In the genomic region with DNA sequence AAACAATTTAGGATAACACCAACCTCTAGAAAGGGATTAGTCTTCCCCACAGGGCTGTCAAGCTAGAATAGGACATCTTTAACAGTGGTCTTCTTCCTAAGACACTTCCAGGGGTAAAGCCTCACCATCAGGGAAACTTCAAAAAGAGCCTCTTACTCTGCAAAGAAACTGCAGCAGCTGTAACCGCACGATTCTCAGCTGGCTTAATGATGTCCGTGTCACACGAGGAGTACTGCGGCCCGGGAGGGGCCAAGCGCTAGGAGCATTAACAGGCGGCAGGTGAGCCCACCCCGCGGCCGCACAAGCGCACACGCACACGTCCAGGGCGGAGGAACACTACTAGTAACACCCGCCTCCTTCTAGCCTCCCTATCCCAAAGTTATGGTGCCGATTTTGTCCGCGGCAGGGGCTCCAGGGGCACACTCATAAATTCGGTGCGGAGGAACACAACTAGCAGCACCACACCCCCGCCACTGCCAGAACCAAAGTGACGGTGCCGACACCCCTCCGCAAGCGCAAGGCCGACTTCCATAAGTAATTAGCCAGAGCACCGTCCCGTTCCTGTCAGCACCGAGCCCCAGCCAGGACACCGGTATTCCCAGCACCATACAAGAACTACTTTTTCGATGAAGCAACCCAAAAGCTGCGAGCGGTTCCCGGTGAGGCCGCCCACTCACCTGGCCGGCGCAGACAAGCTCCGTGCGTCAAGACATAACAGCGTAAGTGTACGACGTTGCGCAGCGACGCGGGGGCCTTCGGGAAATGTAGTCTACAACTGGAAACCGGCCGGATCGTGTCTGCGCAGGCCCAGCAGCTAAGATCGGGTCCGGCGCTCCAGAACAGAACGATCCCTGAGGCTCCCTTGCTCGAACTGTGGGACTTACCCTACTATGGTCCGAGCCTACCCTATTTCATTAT, we compare ENCODE assay signal across 8 cellular contexts. TPM values are rescaled to one million over a fixed set of nuclear protein-coding genes. Genes with fewer than 3 reads are reported as not detected.
DNase-seq lines count a peak whose midpoint lies in the region; ATAC-seq and TF ChIP-seq lines count a peak whose summit lies in the region.

TSS of gene ZNF540 (plus strand) at position 813 of the 918 bp plus-strand sequence. CDS start 3,572 bp downstream, outside the sequence.
TSS of gene ZNF571 (minus strand) at position 729 of the 918 bp plus-strand sequence. CDS start 8,116 bp downstream, outside the sequence.

- CTCF ChIA-PET in IMR-90 (lab: Yijun Ruan, JAX) (no interaction called here), Panc1 (lab: Charles Lee) (interaction anchor here (0.6 kb wide), 1 partner anchor 251 kb away, joined by 7 read pairs; no protein-coding TSS in a partner anchor)

- H3K4me2 ChIP-seq in IMR-90 (ENCODE audit: low read depth, low read length): peak within 1 kb of the TSS; percentile 76

- H3K4me3 ChIP-seq in IMR-90 (ENCODE audit: insufficient read depth, low read depth, low read length) (peak within 1 kb of the TSS; percentile 91), Panc1 (ENCODE audit: low read depth in 2 of 2, low read length in 2 of 2) (peak within 1 kb of the TSS; percentile 78 to 96), esophagus muscularis mucosa (peak within 1 kb of the TSS; percentile 70 to 83 (median 73)), muscle layer of colon (ENCODE audit: low read depth in 1 of 2, low read length in 2 of 2) (peak within 1 kb of the TSS; percentile 75 to 84)

- no peak within 1 kb of the TSS; the same call in 1 of the 2 replicates for H4K91ac ChIP-seq in IMR-90 (ENCODE audit: insufficient read depth, low read depth, low read length)

- DNase-seq in D341Med (ENCODE audit: low spot score) (peak; percentile 92), IMR-90 (peak; percentile 93), Panc1 (ENCODE audit: low read depth, low spot score) (peak; percentile 85), activated T-helper 1 cell treated with Interleukin-2 at 50 U/mL for 16 hours (ENCODE audit: low read depth) (peak; percentile 81), esophagus muscularis mucosa (ENCODE audit: extremely low spot score) (peak; percentile 99)
- DNase-seq in stimulated activated CD8-positive, alpha-beta memory T cell treated with anti-CD3 and anti-CD28 coated beads, Interleukin-7, amount 100 ng/mL, for 1 hour (ENCODE audit: low read depth in 2 of 2): peak; percentile 81 to 83

- H3K14ac ChIP-seq in IMR-90 (replicated peaks; ENCODE audit: low read depth, low read length): peak within 1 kb of the TSS; percentile 23; the same call in 1 of the 2 replicates

- H3K9ac ChIP-seq in IMR-90 (ENCODE audit: low read depth, low read length) (peak within 1 kb of the TSS; percentile 78), muscle layer of colon (ENCODE audit: low read length) (peak within 1 kb of the TSS; percentile 89)

- no peaks in the 10 kb centered on the region for H3K79me1 ChIP-seq in IMR-90 (ENCODE audit: low read depth in 1 of 2, low read length in 2 of 2)

- H2AK5ac ChIP-seq in IMR-90 (ENCODE audit: low read depth, low read length): no peak within 1 kb of the TSS

- in situ Hi-C loops in IMR-90 (cut with MboI; ENCODE audit: low sequenced_read_pairs): no loop called here
- in situ Hi-C loops in Panc1 (cut with HindIII; ENCODE audit: low pct_unique_long_range_greater_than_20kb, low sequenced_read_pairs): no loop called here

- peak within 1 kb of the TSS; percentile 35; the same call in 1 of the 2 replicates for H3K56ac ChIP-seq in IMR-90 (ENCODE audit: extremely low read depth, insufficient read depth, low read length)

- no peak for TF ChIP-seq CTCF in IMR-90 (conservative IDR thresholded peaks at IDR 0.05; ENCODE audit: low read depth, low read length)
- TF ChIP-seq CTCF in Panc1 (IDR thresholded peaks at IDR 0.05): no peak
- TF ChIP-seq CTCF in esophagus muscularis mucosa (IDR thresholded peaks at IDR 0.05): peak in 1 of 3 experiments; percentile 10

- H3K36me3 ChIP-seq in IMR-90 (ENCODE audit: control insufficient read depth, insufficient read depth, low read length) (no peaks in the 10 kb centered on the region), Panc1 (ENCODE audit: control insufficient read depth, insufficient read depth, low read length) (no peaks in the 10 kb centered on the region), esophagus muscularis mucosa (peaks cover 8 to 20% (median 10%) of the 10 kb centered on the region in 4 donors), muscle layer of colon (ENCODE audit: insufficient read depth, low read length) (peaks cover 6% of the 10 kb centered on the region)

- no peaks in the 10 kb centered on the region for H3K9me1 ChIP-seq in IMR-90 (ENCODE audit: insufficient read depth, low read length)

- TF ChIP-seq POLR2A in IMR-90 (IDR thresholded peaks at IDR 0.05; ENCODE audit: low read depth, low read length) (0 out of 2 replicates have a peak, but pooled peaks have one; percentile 38), esophagus muscularis mucosa (IDR thresholded peaks at IDR 0.05; ENCODE audit: low read depth) (no peak)

- no peak within 1 kb of the TSS for H2BK15ac ChIP-seq in IMR-90 (ENCODE audit: low read depth, low read length)

- BruUV-seq in IMR-90 (replicated peaks; lab: Mats Ljungman, UMichigan) (no TSS peak), Panc1 (replicated peaks; lab: Mats Ljungman, UMichigan) (TSS peak; percentile 72)

- peak within 1 kb of the TSS; percentile 69 for H2AK9ac ChIP-seq in IMR-90 (replicated peaks; ENCODE audit: low read depth, low read length, poor library complexity)

- TF ChIP-seq RAD21 in IMR-90 (IDR thresholded peaks at IDR 0.05; ENCODE audit: low read length): no peak

- no peaks in the 10 kb centered on the region for H3K27me3 ChIP-seq in IMR-90 (ENCODE audit: control insufficient read depth, insufficient read depth, low read length)
- H3K27me3 ChIP-seq in Panc1 (ENCODE audit: control insufficient read depth, insufficient read depth, low read length): no peaks in the 10 kb centered on the region
- H3K27me3 ChIP-seq in esophagus muscularis mucosa: no peaks in the 10 kb centered on the region
- no peaks in the 10 kb centered on the region for H3K27me3 ChIP-seq in muscle layer of colon (ENCODE audit: control insufficient read depth in 1 of 2, insufficient read depth in 2 of 2, low read length in 2 of 2)

- H3K27ac ChIP-seq in IMR-90 (ENCODE audit: insufficient read depth, low read length) (peak within 1 kb of the TSS; percentile 51), Panc1 (ENCODE audit: low read length) (peak within 1 kb of the TSS; percentile 81), esophagus muscularis mucosa (replicated peaks in 1 of 4) (peak within 1 kb of the TSS; percentile 90 to 93 (median 92)), muscle layer of colon (ENCODE audit: low read depth, low read length) (peak within 1 kb of the TSS; percentile 95)

- peak within 1 kb of the TSS; percentile 65 for H4K5ac ChIP-seq in IMR-90 (ENCODE audit: low read depth, low read length)

- H3K18ac ChIP-seq in IMR-90 (ENCODE audit: low read depth, low read length): peak within 1 kb of the TSS; percentile 14; the same call in 1 of the 2 replicates

- H3K9me3 ChIP-seq in IMR-90 (ENCODE audit: control insufficient read depth, insufficient read depth, low read length): no peaks in the 10 kb centered on the region
- peaks cover 16% of the 10 kb centered on the region; the same call in 1 of the 2 replicates for H3K9me3 ChIP-seq in Panc1 (ENCODE audit: control insufficient read depth, insufficient read depth, low read depth, low read length)
- peaks cover 0 to 26% (median 6%) of the 10 kb centered on the region in 4 donors for H3K9me3 ChIP-seq in esophagus muscularis mucosa
- H3K9me3 ChIP-seq in muscle layer of colon (ENCODE audit: low read length): peaks cover 4% of the 10 kb centered on the region

- H4K20me1 ChIP-seq in IMR-90 (ENCODE audit: insufficient read depth, low read length): no peaks in the 10 kb centered on the region

- peak within 1 kb of the TSS; percentile 78 for H4K8ac ChIP-seq in IMR-90 (ENCODE audit: low read depth in 2 of 2, low read length in 2 of 2)

- no peak within 1 kb of the TSS for H2BK20ac ChIP-seq in IMR-90 (ENCODE audit: low read depth, low read length)

- H3K23ac ChIP-seq in IMR-90 (ENCODE audit: low read depth, low read length): peak within 1 kb of the TSS; percentile 30; the same call in 1 of the 2 replicates

- no peaks in the 10 kb centered on the region for H3K4me1 ChIP-seq in IMR-90 (ENCODE audit: control insufficient read depth, insufficient read depth, low read length)
- H3K4me1 ChIP-seq in Panc1 (ENCODE audit: control insufficient read depth, insufficient read depth, low read length): no peaks in the 10 kb centered on the region
- H3K4me1 ChIP-seq in esophagus muscularis mucosa: peaks cover 12 to 26% (median 23%) of the 10 kb centered on the region in 4 donors
- peaks cover 14% of the 10 kb centered on the region for H3K4me1 ChIP-seq in muscle layer of colon (ENCODE audit: insufficient read depth, low read length)

- no peak within 1 kb of the TSS for H2BK120ac ChIP-seq in IMR-90 (ENCODE audit: low read depth, low read length)

- dilution Hi-C loops in IMR-90 (cut with HindIII; ENCODE audit: low sequenced_read_pairs, unreplicated experiment): no loop called here

- intact Hi-C loops in IMR-90 (cut with micrococcal nuclease) (loop anchor here (1.0 to 10.0 kb wide), 2 partner anchors 125 to 180 kb away; partner anchors contain the start of genes ZNF570 and ZNF573), Panc1 (cut with micrococcal nuclease; ENCODE audit: unreplicated experiment) (loop anchor here (1.0 kb wide), 1 partner anchor 31 kb away; no protein-coding TSS in a partner anchor), esophagus muscularis mucosa (cut with DNase I) (loop anchor here (2.0 kb wide), 1 partner anchor 126 kb away; the partner anchor contains the start of gene ZNF570)

- H3K4ac ChIP-seq in IMR-90 (ENCODE audit: low read depth, low read length): no peak within 1 kb of the TSS

- WGBS in IMR-90 (ENCODE audit: extremely low coverage in 2 of 2, insufficient read length in 1 of 2), 2 experiments: 0% methylated on average over 25 of the region's 58 CpGs; no CpG with 5 or more reads in 1 of the 2 experiments
- under 1% methylated on average over 57 of the region's 58 CpGs for WGBS in esophagus muscularis mucosa

- no peak for TF ChIP-seq EP300 in esophagus muscularis mucosa (IDR thresholded peaks at IDR 0.05)

- peak; percentile 92 for ATAC-seq in GM21515 (IDR thresholded peaks at IDR 0.05; ENCODE audit: unreplicated experiment)
- peak; percentile 99 for ATAC-seq in IMR-90 (ENCODE audit: low read depth)
- peak; percentile 99 for ATAC-seq in Panc1

- H2AFZ ChIP-seq in IMR-90 (replicated peaks; ENCODE audit: low read length, poor library complexity): peak within 1 kb of the TSS; percentile 98

- POLR2A ChIA-PET in IMR-90 (lab: Charles Lee; ENCODE audit: unreplicated experiment) (no interaction called here), Panc1 (lab: Charles Lee) (no interaction called here)

- no peak within 1 kb of the TSS for H2BK5ac ChIP-seq in IMR-90 (ENCODE audit: low read depth, low read length, poor library complexity, severe bottlenecking)

RNA-seq across cellular contexts. Expression of gene ZNF540, which starts in this region (rescaled TPM):
- total RNA-seq in IMR-90 (2012; rRNA removed) (0.28 and 0.54 TPM in 2 replicates), Panc1 (2021; ENCODE audit: unreplicated experiment) (0.39 TPM), esophagus muscularis mucosa (1 to 10 TPM; 1.6 to 5.4 (median 2.5) TPM)
- 0.03 and 0.34 TPM in 2 replicates for polyA plus RNA-seq in IMR-90 (2012; rRNA removed)
- not detected in 2 replicates for polyA plus RNA-seq in IMR-90 (2012; cell fraction: cytosol; rRNA removed)
- polyA plus RNA-seq in IMR-90 (2012; cell fraction: nucleus; rRNA removed; ENCODE audit: low replicate concordance): 0.04 and 0.49 TPM in 2 replicates
- polyA plus RNA-seq in Panc1 (2012; ENCODE audit: insufficient read length): 0.13 TPM

RNA-seq across cellular contexts. Expression of gene ZNF571, which starts in this region (rescaled TPM):
- total RNA-seq in IMR-90 (2012; rRNA removed): 2.2 and 2.5 TPM in 2 replicates
- 0.60 and 0.82 TPM in 2 replicates for polyA plus RNA-seq in IMR-90 (2012; rRNA removed)
- 0.08 and 0.26 TPM in 2 replicates for polyA plus RNA-seq in IMR-90 (2012; cell fraction: cytosol; rRNA removed)
- polyA plus RNA-seq in IMR-90 (2012; cell fraction: nucleus; rRNA removed; ENCODE audit: low replicate concordance): 0.32 and 2.3 TPM in 2 replicates
- 6.2 TPM for total RNA-seq in Panc1 (2021; ENCODE audit: unreplicated experiment)
- 2.0 TPM for polyA plus RNA-seq in Panc1 (2012; ENCODE audit: insufficient read length)
- total RNA-seq in esophagus muscularis mucosa: 1 to 10 TPM; 2.8 to 4.7 (median 4.3) TPM

Comparison
In these comparisons a context has a peak if more than half of its experiments do, and no peak if none do; other contexts are left out.
1. Peak in every context shown above with its lines: DNase-seq, ATAC-seq, H3K4me3 ChIP-seq and H3K27ac ChIP-seq.